In the genomic region with DNA sequence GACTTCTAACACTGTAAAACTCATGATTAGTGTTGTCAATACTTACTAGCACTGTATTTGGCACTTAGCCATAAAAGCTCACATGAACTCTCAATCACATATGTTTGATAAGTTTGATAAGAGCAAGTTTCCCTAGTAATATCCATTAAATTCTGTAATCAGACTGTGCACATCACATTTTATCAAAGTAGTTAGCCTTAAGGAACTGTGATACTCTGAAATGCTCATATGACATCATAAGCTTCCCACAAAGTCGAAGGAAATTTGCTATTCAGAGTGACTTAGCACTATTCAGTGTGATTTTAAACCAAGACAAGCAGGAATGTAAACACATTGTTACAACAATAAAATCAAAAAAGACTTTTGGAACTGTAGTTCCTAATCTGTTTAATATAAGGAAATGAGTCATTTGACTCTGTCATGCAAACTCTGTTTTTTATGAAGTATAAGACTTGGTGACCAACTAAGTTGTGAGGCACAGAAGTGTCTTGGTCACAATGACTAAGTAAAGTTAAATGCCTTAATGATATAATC, we compare ENCODE assay signal across 9 cellular contexts. TPM values are rescaled to one million over a fixed set of nuclear protein-coding genes. Genes with fewer than 3 reads are reported as not detected.
A peak's percentile ranks its signal among the peaks of the same experiment; 100 is the strongest.
DNase-seq lines count a peak whose midpoint lies in the region; ATAC-seq and TF ChIP-seq lines count a peak whose summit lies in the region.
"Had no signal": no experiment of that assay in that cellular context is flagged by ENCODE, and none has a peak within 500 bp of the region (broad histone marks: within the 10 kb centered on the region; RNA-seq: fewer than 3 reads in every experiment).

No MANE protein-coding gene starts in this region.

- peaks cover 0 to 41% (median 11%) of the 10 kb centered on the region in 10 experiments; a peak in 12 of 20 replicates for H3K4me1 ChIP-seq in BLaER1 treated with 17β-estradiol and CSF1 and Interleukin-3, amounts not matched to agents 10 nM and 100 nM
- peaks cover 20% of the 10 kb centered on the region for H3K4me1 ChIP-seq in OCI-LY7 (ENCODE audit: insufficient read depth, low read length, poor library complexity, severe bottlenecking)

- no peak overlapping the region for H2AFZ ChIP-seq in OCI-LY7 (ENCODE audit: low read length)

- no peaks in the 10 kb centered on the region for H3K27me3 ChIP-seq in BLaER1 treated with 17β-estradiol and CSF1 and Interleukin-3, amounts not matched to agents 10 nM and 100 nM
- H3K27me3 ChIP-seq: heart right ventricle had no signal

- peaks cover 30% of the 10 kb centered on the region for H3K79me2 ChIP-seq in OCI-LY7 (ENCODE audit: insufficient read depth, low read depth, low read length)

- peak overlapping the region in 3 of 11 experiments; percentile 35 to 58 (median 42); a peak in 4 of 22 replicates for H3K9ac ChIP-seq in BLaER1 treated with 17β-estradiol and CSF1 and Interleukin-3, amounts not matched to agents 10 nM and 100 nM

- H3K27ac ChIP-seq in BLaER1 treated with 17β-estradiol and CSF1 and Interleukin-3, amounts not matched to agents 10 nM and 100 nM, result peak overlapping the region in 10 of 11 experiments; percentile 2 to 81 (median 47); a peak in 15 of 22 replicates
- H3K27ac ChIP-seq in OCI-LY7 (ENCODE audit: low read depth, low read length, poor library complexity, severe bottlenecking), result no peak overlapping the region

- H3K36me3 ChIP-seq in BLaER1 treated with 17β-estradiol and CSF1 and Interleukin-3, amounts not matched to agents 10 nM and 100 nM, result peaks cover 0 to 20% (median 9%) of the 10 kb centered on the region in 11 experiments; a peak in 5 of 22 replicates
- peaks cover 50% of the 10 kb centered on the region for H3K36me3 ChIP-seq in OCI-LY7 (ENCODE audit: insufficient read depth, low read length)
- H3K36me3 ChIP-seq: heart right ventricle had no signal

- DNase-seq in HCEC 1CT (peak; percentile 81), hepatic stellate cell (ENCODE audit: low spot score) (peak; percentile 34), OCI-LY7 (ENCODE audit: low spot score) (no peak), left cardiac atrium (no peak), GM10248 (ENCODE audit: extremely low spot score) (no peak)
- DNase-seq in effector CD8-positive, alpha-beta T cell (lab: John Stamatoyannopoulos, UW), result no peak
- DNase-seq: heart right ventricle had no signal

- ATAC-seq in SK-N-SH treated with all-trans-retinoic acid at 6 μM for 48 hours (peak; percentile 81), left cardiac atrium (no peak)

- TF ChIP-seq CTCF in OCI-LY7 (conservative IDR thresholded peaks at IDR 0.05; ENCODE audit: low read length), result no peak
- no peak for TF ChIP-seq CTCF in GM10248 (IDR thresholded peaks at IDR 0.05; ENCODE audit: control extremely low read depth, extremely low read depth, low read depth, missing control alignments)

- H3K4me3 ChIP-seq in BLaER1 treated with 17β-estradiol and CSF1 and Interleukin-3, amounts not matched to agents 10 nM and 100 nM, result no peak overlapping the region
- H3K4me3 ChIP-seq in OCI-LY7 (ENCODE audit: low read depth, low read length, poor library complexity, severe bottlenecking), result no peak overlapping the region
- H3K4me3 ChIP-seq: heart right ventricle had no signal

- CTCF ChIA-PET in OCI-LY7 (lab: Charles Lee; ENCODE audit: unreplicated experiment), result no interaction called here
- CTCF ChIA-PET in GM10248 (lab: Yijun Ruan, JAX), result interaction anchor here (1.3 to 1.6 kb wide), 2 partner anchors 21 to 38 kb away, joined by 3 to 4 read pairs; no protein-coding TSS in a partner anchor

- intact Hi-C loops in OCI-LY7 (cut with micrococcal nuclease; ENCODE audit: unreplicated experiment) (no loop called here), left cardiac atrium (cut with DNase I) (no loop called here)

- POLR2A ChIA-PET in OCI-LY7 (lab: Charles Lee) (interaction anchor here (0.7 to 0.8 kb wide), 2 partner anchors 109 to 1103 kb away, joined by 3 read pairs; no protein-coding TSS in a partner anchor), GM10248 (lab: Yijun Ruan, JAX) (interaction anchor here (0.5 kb wide), 1 partner anchor 11 kb away, joined by 3 read pairs; no protein-coding TSS in a partner anchor)

- H4K20me1 ChIP-seq in BLaER1 treated with 17β-estradiol and CSF1 and Interleukin-3, amounts not matched to agents 10 nM and 100 nM, result no peaks in the 10 kb centered on the region
- H4K20me1 ChIP-seq in OCI-LY7 (ENCODE audit: insufficient read depth, low read length), result no peaks in the 10 kb centered on the region

- BruUV-seq in OCI-LY7 (replicated peaks; lab: Mats Ljungman, UMichigan), result no TSS peak

- H3K9me3 ChIP-seq in BLaER1 treated with 17β-estradiol and CSF1 and Interleukin-3, amounts not matched to agents 10 nM and 100 nM (replicated peaks in 1 of 11), result no peaks in the 10 kb centered on the region
- H3K9me3 ChIP-seq in OCI-LY7 (ENCODE audit: low read length), result no peaks in the 10 kb centered on the region
- H3K9me3 ChIP-seq: heart right ventricle had no signal

- H3K9me2 ChIP-seq in OCI-LY7 (ENCODE audit: insufficient read depth, low read length), result no peaks in the 10 kb centered on the region

- peak overlapping the region in 6 of 11 experiments; percentile 11 to 62 (median 39); a peak in 10 of 22 replicates for H3K4me2 ChIP-seq in BLaER1 treated with 17β-estradiol and CSF1 and Interleukin-3, amounts not matched to agents 10 nM and 100 nM
- no peak overlapping the region for H3K4me2 ChIP-seq in OCI-LY7 (ENCODE audit: low read length)

TF ChIP-seq in SK-N-SH treated with all-trans-retinoic acid at 6 μM for 48 hours, 23 proteins besides CTCF, POLR2A, EP300 and RAD21:
- TF ChIP-seq POU6F1 (CRISPR knock-in tag; IDR thresholded peaks at IDR 0.05; ENCODE audit: borderline replicate concordance, low read depth) (no peak), ISL1 (CRISPR knock-in tag; IDR thresholded peaks at IDR 0.05) (peak; percentile 18; the same call in 1 of the 2 replicates)

RNA-seq across cellular contexts. Expression of gene SLC7A11, which starts 6.7 kb away (rescaled TPM):
- total RNA-seq in OCI-LY7 (2014; rRNA removed; shearing (Covaris generic)), result 5.2 and 5.7 TPM in 2 replicates
- 16.7 and 18.1 TPM in 2 replicates for total RNA-seq in OCI-LY7 (2022)
- 1 to 10 TPM; 3.3 to 4.7 TPM for total RNA-seq in left cardiac atrium

Comparison
In these comparisons a context has a peak if more than half of its experiments do, and no peak if none do; other contexts are left out.
1. DNase-seq: peak in HCEC 1CT (single experiment) and hepatic stellate cell (single experiment); none in OCI-LY7 (single experiment), left cardiac atrium (single experiment), GM10248 (single experiment) and effector CD8-positive, alpha-beta T cell (single experiment).